8 cellular contexts compared by ENCODE assay signal in the genomic region with DNA sequence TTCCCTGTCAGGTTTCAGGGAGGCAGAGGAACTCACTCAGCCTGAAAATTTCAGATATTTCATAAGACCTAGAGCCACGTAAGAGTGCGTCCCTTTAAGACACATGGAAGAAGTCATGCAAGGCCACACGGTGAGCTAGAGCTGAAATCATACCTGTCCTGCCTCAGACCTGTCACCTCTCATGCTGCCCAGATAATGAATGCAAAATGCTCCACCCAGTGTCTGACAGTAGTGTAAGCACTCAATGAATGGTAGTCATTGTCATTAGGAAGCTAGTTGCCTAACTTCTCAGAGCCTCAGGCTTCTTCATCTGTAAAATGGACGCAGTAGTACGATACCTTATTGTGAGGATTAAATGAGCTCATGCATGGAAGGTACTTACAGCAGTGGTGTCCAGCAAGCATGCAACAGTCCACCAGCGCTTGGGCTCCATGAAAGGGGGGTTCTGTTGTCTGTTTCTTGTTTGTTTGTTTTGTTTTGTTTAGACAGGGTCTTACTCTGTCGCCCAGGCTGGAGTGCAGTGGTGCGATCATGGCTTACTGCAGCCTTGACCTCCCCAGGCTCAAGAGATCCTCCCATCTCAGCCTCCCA.
A peak's percentile ranks its signal among the peaks of the same experiment; 100 is the strongest.
DNase-seq lines count a peak whose midpoint lies in the region; ATAC-seq and TF ChIP-seq lines count a peak whose summit lies in the region.

No MANE protein-coding gene starts in this region.

- peak overlapping the region; percentile 67 for H3K27ac Mint-ChIP-seq in activated CD8-positive, alpha-beta T cell treated with anti-CD3 and anti-CD28 coated beads for 36 hours

- intact Hi-C loops in activated CD8-positive, alpha-beta T cell treated with anti-CD3 and anti-CD28 coated beads for 36 hours (cut with micrococcal nuclease), result loop anchor here (2.0 to 10.0 kb wide), 2 partner anchors 100 to 246 kb away; a partner anchor contains a TSS
- intact Hi-C loops in right lobe of liver (cut with DNase I), result loop anchor here (10.0 kb wide), 1 partner anchor 250 kb away; no protein-coding TSS in a partner anchor

- WGBS in right lobe of liver (ENCODE audit: insufficient coverage, low coverage, low lambda C conversion rate, missing lambda C conversion rate), result 67% methylated on average over 3 of the region's 8 CpGs

- ATAC-seq in activated CD8-positive, alpha-beta T cell treated with anti-CD3 and anti-CD28 coated beads for 36 hours, result no peak
- ATAC-seq in right lobe of liver, result peak in 2 of 4 donors; percentile 5 to 15
- ATAC-seq in GM19324 (IDR thresholded peaks at IDR 0.05; ENCODE audit: low FRiP score, unreplicated experiment), result no peak
- no peak for ATAC-seq in HG02981 (IDR thresholded peaks at IDR 0.05; ENCODE audit: unreplicated experiment)

- H3K9me3 ChIP-seq in HEK293 (ENCODE audit: control insufficient read depth, insufficient read depth, low read depth, low read length), result no peaks in the 10 kb centered on the region
- H3K9me3 ChIP-seq in right lobe of liver, result no peaks in the 10 kb centered on the region

- TF ChIP-seq POLR2A in right lobe of liver (IDR thresholded peaks at IDR 0.05), result no peak

- H3K36me3 Mint-ChIP-seq in activated CD8-positive, alpha-beta T cell treated with anti-CD3 and anti-CD28 coated beads for 36 hours (ENCODE audit: low read depth), result peaks cover 3% of the 10 kb centered on the region

- CTCF ChIA-PET in HEK293 (lab: Yijun Ruan, JAX), result interaction anchor here (0.6 to 7.5 kb wide), 47 partner anchors 9 to 452 kb away, joined by 3 to 115 read pairs (median 4); no protein-coding TSS in a partner anchor
- CTCF ChIA-PET in activated CD8-positive, alpha-beta T cell treated with anti-CD3 and anti-CD28 coated beads for 36 hours (lab: Charles Lee), result interaction anchor here (0.6 to 3.4 kb wide), 25 partner anchors 11 to 300 kb away, joined by 3 to 66 read pairs (median 4); a partner anchor contains a TSS

- TF ChIP-seq CTCF in C4-2B (conservative IDR thresholded peaks at IDR 0.05), result no peak
- no peak for TF ChIP-seq CTCF in HEK293 (tag by site-specific recombination; IDR thresholded peaks at IDR 0.05)
- no peak for TF ChIP-seq CTCF in activated CD8-positive, alpha-beta T cell treated with anti-CD3 and anti-CD28 coated beads for 36 hours (IDR thresholded peaks at IDR 0.05)
- TF ChIP-seq CTCF in right lobe of liver (IDR thresholded peaks at IDR 0.05), result peak in 1 of 4 donors; percentile 9

- peak overlapping the region; percentile 89 for H3K27ac ChIP-seq in C4-2B
- H3K27ac ChIP-seq in HEK293 (ENCODE audit: extremely low read depth, low read depth, low read length), result no peak overlapping the region; the same call in 1 of the 2 replicates
- peak overlapping the region; percentile 36 to 98 (median 42) for H3K27ac ChIP-seq in right lobe of liver

- H3K4me3 ChIP-seq in HEK293 (ENCODE audit: low read depth, low read length) (no peak overlapping the region), right lobe of liver (peak overlapping the region; percentile 62 to 83 (median 72))

- POLR2A ChIA-PET in HEK293 (lab: Yijun Ruan, JAX), result interaction anchor here (0.7 to 1.5 kb wide), 4 partner anchors 56 to 243 kb away, joined by 3 to 4 read pairs (median 4); a partner anchor contains a TSS
- POLR2A ChIA-PET in activated CD8-positive, alpha-beta T cell treated with anti-CD3 and anti-CD28 coated beads for 36 hours (lab: Charles Lee), result interaction anchor here (1.5 kb wide), 1 partner anchor 26 kb away, joined by 3 read pairs; no protein-coding TSS in a partner anchor

- no peaks in the 10 kb centered on the region for H3K27me3 Mint-ChIP-seq in activated CD8-positive, alpha-beta T cell treated with anti-CD3 and anti-CD28 coated beads for 36 hours

- DNase-seq in activated CD8-positive, alpha-beta T cell treated with anti-CD3 and anti-CD28 coated beads for 36 hours, result no peak
- DNase-seq in right lobe of liver (no peak), NCI-H1417 treated with DMSO at 0.1 percent for 48 hours (lab: John Stamatoyannopoulos, UW) (no peak), EL (no peak)

- H3K36me3 ChIP-seq in HEK293 (ENCODE audit: control insufficient read depth in 2 of 2, insufficient read depth in 1 of 2, low read length in 2 of 2) (peaks cover 0 to 8% of the 10 kb centered on the region in 2 experiments; a peak in 1 of 3 replicates), right lobe of liver (no peaks in the 10 kb centered on the region)

- H3K4me3 Mint-ChIP-seq in activated CD8-positive, alpha-beta T cell treated with anti-CD3 and anti-CD28 coated beads for 36 hours, result peak overlapping the region; percentile 78

- peaks cover 24% of the 10 kb centered on the region for H3K4me1 Mint-ChIP-seq in activated CD8-positive, alpha-beta T cell treated with anti-CD3 and anti-CD28 coated beads for 36 hours (ENCODE audit: low read depth)

- H3K9me3 Mint-ChIP-seq in activated CD8-positive, alpha-beta T cell treated with anti-CD3 and anti-CD28 coated beads for 36 hours, result no peaks in the 10 kb centered on the region

- H3K4me1 ChIP-seq in HEK293 (ENCODE audit: control insufficient read depth, insufficient read depth, low read length) (no peaks in the 10 kb centered on the region), right lobe of liver (peaks cover 0 to 15% (median 0%) of the 10 kb centered on the region in 4 donors)

- no peaks in the 10 kb centered on the region for H3K27me3 ChIP-seq in right lobe of liver

TF ChIP-seq in HEK293, 187 proteins besides CTCF, POLR2A, EP300 and RAD21:
- TF ChIP-seq ZNF664 (tag by site-specific recombination; IDR thresholded peaks at IDR 0.05) (no peak), ZNF514 (tag by site-specific recombination; IDR thresholded peaks at IDR 0.05) (no peak), ZNF121 (tag by site-specific recombination; IDR thresholded peaks at IDR 0.05) (peak; percentile 68), ZNF324 (tag by site-specific recombination; IDR thresholded peaks at IDR 0.05) (0 out of 2 replicates have a peak, but pooled peaks have one; percentile 21), GFI1B (tag by site-specific recombination; IDR thresholded peaks at IDR 0.05) (no peak)
- TF ChIP-seq, protein P1, sequence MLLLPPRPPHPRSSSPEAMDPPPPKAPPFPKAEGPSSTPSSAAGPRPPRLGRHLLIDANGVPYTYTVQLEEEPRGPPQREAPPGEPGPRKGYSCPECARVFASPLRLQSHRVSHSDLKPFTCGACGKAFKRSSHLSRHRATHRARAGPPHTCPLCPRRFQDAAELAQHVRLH (tag by site-specific recombination; IDR thresholded peaks at IDR 0.05), result peak; percentile 66; the same call in 1 of the 2 replicates
- TF ChIP-seq, protein P2, sequence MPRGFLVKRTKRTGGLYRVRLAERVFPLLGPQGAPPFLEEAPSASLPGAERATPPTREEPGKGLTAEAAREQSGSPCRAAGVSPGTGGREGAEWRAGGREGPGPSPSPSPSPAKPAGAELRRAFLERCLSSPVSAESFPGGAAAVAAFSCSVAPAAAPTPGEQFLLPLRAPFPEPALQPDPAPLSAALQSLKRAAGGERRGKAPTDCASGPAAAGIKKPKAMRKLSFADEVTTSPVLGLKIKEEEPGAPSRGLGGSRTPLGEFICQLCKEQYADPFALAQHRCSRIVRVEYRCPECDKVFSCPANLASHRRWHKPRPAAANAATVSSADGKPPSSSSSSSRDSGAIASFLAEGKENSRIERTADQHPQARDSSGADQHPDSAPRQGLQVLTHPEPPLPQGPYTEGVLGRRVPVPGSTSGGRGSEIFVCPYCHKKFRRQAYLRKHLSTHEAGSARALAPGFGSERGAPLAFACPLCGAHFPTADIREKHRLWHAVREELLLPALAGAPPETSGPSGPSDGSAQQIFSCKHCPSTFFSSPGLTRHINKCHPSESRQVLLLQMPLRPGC (tag by site-specific recombination; IDR thresholded peaks at IDR 0.05), result no peak
- TF ChIP-seq, protein P3, sequence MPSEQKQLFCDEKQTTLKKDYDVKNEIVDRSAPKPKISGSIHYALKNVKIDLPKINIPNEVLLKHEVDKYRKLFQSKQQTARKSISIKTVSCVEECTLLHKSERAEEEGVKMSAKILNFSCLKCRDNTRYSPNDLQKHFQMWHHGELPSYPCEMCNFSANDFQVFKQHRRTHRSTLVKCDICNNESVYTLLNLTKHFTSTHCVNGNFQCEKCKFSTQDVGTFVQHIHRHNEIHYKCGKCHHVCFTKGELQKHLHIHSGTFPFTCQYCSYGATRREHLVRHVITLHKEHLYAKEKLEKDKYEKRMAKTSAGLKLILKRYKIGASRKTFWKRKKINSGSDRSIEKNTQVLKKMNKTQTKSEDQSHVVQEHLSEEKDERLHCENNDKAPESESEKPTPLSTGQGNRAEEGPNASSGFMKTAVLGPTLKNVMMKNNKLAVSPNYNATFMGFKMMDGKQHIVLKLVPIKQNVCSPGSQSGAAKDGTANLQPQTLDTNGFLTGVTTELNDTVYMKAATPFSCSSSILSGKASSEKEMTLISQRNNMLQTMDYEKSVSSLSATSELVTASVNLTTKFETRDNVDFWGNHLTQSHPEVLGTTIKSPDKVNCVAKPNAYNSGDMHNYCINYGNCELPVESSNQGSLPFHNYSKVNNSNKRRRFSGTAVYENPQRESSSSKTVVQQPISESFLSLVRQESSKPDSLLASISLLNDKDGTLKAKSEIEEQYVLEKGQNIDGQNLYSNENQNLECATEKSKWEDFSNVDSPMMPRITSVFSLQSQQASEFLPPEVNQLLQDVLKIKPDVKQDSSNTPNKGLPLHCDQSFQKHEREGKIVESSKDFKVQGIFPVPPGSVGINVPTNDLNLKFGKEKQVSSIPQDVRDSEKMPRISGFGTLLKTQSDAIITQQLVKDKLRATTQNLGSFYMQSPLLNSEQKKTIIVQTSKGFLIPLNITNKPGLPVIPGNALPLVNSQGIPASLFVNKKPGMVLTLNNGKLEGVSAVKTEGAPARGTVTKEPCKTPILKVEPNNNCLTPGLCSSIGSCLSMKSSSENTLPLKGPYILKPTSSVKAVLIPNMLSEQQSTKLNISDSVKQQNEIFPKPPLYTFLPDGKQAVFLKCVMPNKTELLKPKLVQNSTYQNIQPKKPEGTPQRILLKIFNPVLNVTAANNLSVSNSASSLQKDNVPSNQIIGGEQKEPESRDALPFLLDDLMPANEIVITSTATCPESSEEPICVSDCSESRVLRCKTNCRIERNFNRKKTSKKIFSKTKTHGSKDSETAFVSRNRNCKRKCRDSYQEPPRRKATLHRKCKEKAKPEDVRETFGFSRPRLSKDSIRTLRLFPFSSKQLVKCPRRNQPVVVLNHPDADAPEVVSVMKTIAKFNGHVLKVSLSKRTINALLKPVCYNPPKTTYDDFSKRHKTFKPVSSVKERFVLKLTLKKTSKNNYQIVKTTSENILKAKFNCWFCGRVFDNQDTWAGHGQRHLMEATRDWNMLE (tag by site-specific recombination; conservative IDR thresholded peaks at IDR 0.05; ENCODE audit: low read depth), result no peak
TF ChIP-seq in HEK293: peak in this region for 3.
